Comparison of ENCODE assay signal across 8 cellular contexts in genomic region chrX:45806410-45807121, GRCh38.
DNase-seq lines count a peak whose midpoint lies in the region; ATAC-seq and TF ChIP-seq lines count a peak whose summit lies in the region.

No MANE protein-coding gene starts in this region.

- no peaks in the 10 kb centered on the region for H3K36me3 ChIP-seq in subcutaneous abdominal adipose tissue (ENCODE audit: control insufficient read depth in 5 of 5, insufficient read depth in 5 of 5, low read length in 5 of 5)

- H3K4me3 ChIP-seq in AG04449 (ENCODE audit: low read depth, low read length) (peak overlapping the region; percentile 47), subcutaneous abdominal adipose tissue (ENCODE audit: low read depth in 1 of 5, low read length in 5 of 5) (peak overlapping the region; percentile 36 to 61 (median 54))

- H3K27ac ChIP-seq in subcutaneous abdominal adipose tissue (ENCODE audit: low read depth, low read length), result peak overlapping the region; percentile 34

- POLR2A ChIA-PET in AG04449 (lab: Yijun Ruan, JAX), result interaction anchor here (0.7 to 1.0 kb wide), 4 partner anchors 36 to 661 kb away, joined by 3 to 12 read pairs (median 3); no protein-coding TSS in a partner anchor

- ATAC-seq in GM18909 (IDR thresholded peaks at IDR 0.05; ENCODE audit: poor library complexity, unreplicated experiment), result peak; percentile 64

- CTCF ChIA-PET in AG04449 (lab: Yijun Ruan, JAX), result no interaction called here

- H3K27me3 ChIP-seq in subcutaneous abdominal adipose tissue (ENCODE audit: control insufficient read depth in 5 of 5, insufficient read depth in 4 of 5, low read length in 5 of 5), result peaks cover 3 to 7% (median 3%) of the 10 kb centered on the region in 5 donors

- H3K9me3 ChIP-seq in subcutaneous abdominal adipose tissue (ENCODE audit: control insufficient read depth in 5 of 5, low read length in 5 of 5), result no peaks in the 10 kb centered on the region

- peaks cover 0 to 13% (median 4%) of the 10 kb centered on the region in 5 donors for H3K4me1 ChIP-seq in subcutaneous abdominal adipose tissue (ENCODE audit: control insufficient read depth in 5 of 5, insufficient read depth in 5 of 5, low read length in 5 of 5)

- H3K9ac ChIP-seq in subcutaneous abdominal adipose tissue (ENCODE audit: low read length in 5 of 5), result peak overlapping the region in 3 of 5 donors; percentile 1 to 69 (median 35)

- DNase-seq in AG04449 (ENCODE audit: low read depth, low spot score) (peak; percentile 71), HT1080 (ENCODE audit: low read depth) (peak; percentile 84), islet precursor cell (peak; percentile 84), DMS53 treated with DMSO at 0.1 percent for 48 hours (lab: John Stamatoyannopoulos, UW; ENCODE audit: unreplicated experiment) (no peak), Ammon's horn (ENCODE audit: low spot score) (no peak)
- DNase-seq in activated naive CD4-positive, alpha-beta T cell treated with Interleukin-2 at 50 U/mL for 16 hours, result peak; percentile 46

- no peak for TF ChIP-seq CTCF in AG04449 (IDR thresholded peaks at IDR 0.05; ENCODE audit: insufficient read depth, low read length, missing control alignments)

Comparison
In these comparisons a context has a peak if more than half of its experiments do, and no peak if none do; other contexts are left out.
1. DNase-seq: peak in AG04449 (single experiment), HT1080 (single experiment), activated naive CD4-positive, alpha-beta T cell treated with Interleukin-2 at 50 U/mL for 16 hours (single experiment) and islet precursor cell (single experiment); none in DMS53 treated with DMSO at 0.1 percent for 48 hours (single experiment) and Ammon's horn (single experiment).